ENCODE assay signal across 16 cellular contexts in genomic region chr12:91053951-91054715, GRCh38. TPM values are rescaled to one million over a fixed set of nuclear protein-coding genes. Genes with fewer than 3 reads are reported as not detected.
A peak's percentile ranks its signal among the peaks of the same experiment; 100 is the strongest.
DNase-seq lines count a peak whose midpoint lies in the region; ATAC-seq and TF ChIP-seq lines count a peak whose summit lies in the region.
"Had no signal": no experiment of that assay in that cellular context is flagged by ENCODE, and none has a peak within 500 bp of the region (broad histone marks: within the 10 kb centered on the region; RNA-seq: fewer than 3 reads in every experiment).

No MANE protein-coding gene starts in this region.

- H3K4me2 ChIP-seq in PC-3 (ENCODE audit: low read length): no peak overlapping the region

- no TSS peak for BruUV-seq in PC-3 (replicated peaks; lab: Mats Ljungman, UMichigan)

- DNase-seq in H4 (ENCODE audit: low spot score) (peak; percentile 36), PC-3 (peak; percentile 35), fibroblast of gingiva (ENCODE audit: low read depth) (peak; percentile 92), retinal pigment epithelial cell (ENCODE audit: low read depth) (peak; percentile 71), GM20000 (ENCODE audit: low spot score) (no peak), germinal center (ENCODE audit: low spot score) (no peak)
- DNase-seq: activated CD4-positive, alpha-beta memory T cell treated with anti-CD3 and anti-CD28 coated beads for 36 hours; activated naive CD8-positive, alpha-beta T cell treated with anti-CD3 and anti-CD28 coated beads, Interleukin-2, amount 10 ng/mL, durations not matched to agents 7 days and 5 days; DMS153; GOT3; Kasumi-1; T-helper 1 cell had no signal

- H3F3A ChIP-seq in PC-3 (ENCODE audit: low read length, unreplicated experiment): no peaks in the 10 kb centered on the region

- CTCF ChIA-PET in PC-3 (lab: Charles Lee): no interaction called here

- no peaks in the 10 kb centered on the region for H4K20me1 ChIP-seq in PC-3 (ENCODE audit: low read length)

- H3K9me2 ChIP-seq in PC-3 (replicated peaks; ENCODE audit: low read length): no peaks in the 10 kb centered on the region

- POLR2A ChIA-PET in PC-3 (lab: Charles Lee; ENCODE audit: unreplicated experiment): no interaction called here

- H3K4me3 ChIP-seq in PC-3 (ENCODE audit: low read length) (no peak overlapping the region), retinal pigment epithelial cell (ENCODE audit: low read length) (no peak overlapping the region)

- H2AFZ ChIP-seq in PC-3 (ENCODE audit: low read length): no peak overlapping the region

- no peak for TF ChIP-seq CTCF in PC-3 (conservative IDR thresholded peaks at IDR 0.05; ENCODE audit: low read depth, low read length)
- TF ChIP-seq CTCF in retinal pigment epithelial cell (conservative IDR thresholded peaks at IDR 0.05; ENCODE audit: low read depth, low read length): no peak
- no peak for TF ChIP-seq CTCF in GM20000 (IDR thresholded peaks at IDR 0.05; ENCODE audit: extremely low read depth, missing control alignments)

- H3K27ac ChIP-seq in PC-3 (ENCODE audit: low read length): no peak overlapping the region

- no peaks in the 10 kb centered on the region for H3K79me2 ChIP-seq in PC-3 (ENCODE audit: low read length)

- no peak overlapping the region for H3K9ac ChIP-seq in PC-3 (ENCODE audit: low read length)

- H3K4me1 ChIP-seq in PC-3 (ENCODE audit: insufficient read depth, low read length): no peaks in the 10 kb centered on the region

- ATAC-seq in PC-3 (no peak), HG03175 (IDR thresholded peaks at IDR 0.05; ENCODE audit: unreplicated experiment) (no peak), GM18907 (IDR thresholded peaks at IDR 0.05; ENCODE audit: unreplicated experiment) (no peak)

- no peaks in the 10 kb centered on the region for H3K27me3 ChIP-seq in PC-3 (ENCODE audit: low read length)

- H3K9me3 ChIP-seq in PC-3 (ENCODE audit: low read length): no peaks in the 10 kb centered on the region

- intact Hi-C loops in PC-3 (cut with micrococcal nuclease): no loop called here

- no peaks in the 10 kb centered on the region for H3K36me3 ChIP-seq in PC-3 (ENCODE audit: low read depth, low read length)

RNA-seq across cellular contexts. Expression of gene KERA, which starts 3.7 kb away (rescaled TPM):
- total RNA-seq in H4 (2014; rRNA removed; shearing (Covaris generic)): not detected in 2 replicates
- not detected in 2 replicates for total RNA-seq in PC-3 (2014; rRNA removed)
- total RNA-seq: activated CD4-positive, alpha-beta memory T cell treated with anti-CD3 and anti-CD28 coated beads for 36 hours; activated naive CD8-positive, alpha-beta T cell treated with anti-CD3 and anti-CD28 coated beads, Interleukin-2, amount 10 ng/mL, durations not matched to agents 7 days and 5 days; epithelial cell of proximal tubule; omental fat pad had no signal

RNA-seq across cellular contexts. Expression of gene EPYC, which starts 49.4 kb away (rescaled TPM):
- total RNA-seq in H4 (2014; rRNA removed; shearing (Covaris generic)): 5.6 and 7.6 TPM in 2 replicates
- not detected in 2 replicates for total RNA-seq in PC-3 (2014; rRNA removed)
- total RNA-seq: activated CD4-positive, alpha-beta memory T cell treated with anti-CD3 and anti-CD28 coated beads for 36 hours; activated naive CD8-positive, alpha-beta T cell treated with anti-CD3 and anti-CD28 coated beads, Interleukin-2, amount 10 ng/mL, durations not matched to agents 7 days and 5 days; epithelial cell of proximal tubule; omental fat pad had no signal

RNA-seq across cellular contexts. Expression of gene LUM, which starts 57.2 kb away (rescaled TPM):
- total RNA-seq in H4 (2014; rRNA removed; shearing (Covaris generic)): 485 and 703 TPM in 2 replicates
- total RNA-seq in PC-3 (2014; rRNA removed): 0.15 TPM in 1 of 2 replicates, not detected in the other
- total RNA-seq: activated CD4-positive, alpha-beta memory T cell treated with anti-CD3 and anti-CD28 coated beads for 36 hours; activated naive CD8-positive, alpha-beta T cell treated with anti-CD3 and anti-CD28 coated beads, Interleukin-2, amount 10 ng/mL, durations not matched to agents 7 days and 5 days had no signal

Comparison
In these comparisons a context has a peak if more than half of its experiments do, and no peak if none do; other contexts are left out.
1. DNase-seq: peak in H4 (single experiment), PC-3 (single experiment), fibroblast of gingiva (single experiment) and retinal pigment epithelial cell (single experiment); none in GM20000 (single experiment) and germinal center (single experiment).
2. RNA of gene LUM, which starts 57.2 kb away (total RNA-seq): 485 to 703 TPM in H4; 0.15 TPM in PC-3; every median in the first group is over 100 times any median in the second.